In genomic region chr10:11797847-11798633, GRCh38 we compare ENCODE assay signal across 1 cellular context.
TF ChIP-seq lines count a peak whose summit lies in the region.

No MANE protein-coding gene starts in this region.

TF ChIP-seq in H1, 55 proteins besides CTCF, POLR2A, EP300 and RAD21:
- TF ChIP-seq ASH2L (IDR thresholded peaks at IDR 0.05; ENCODE audit: low read length) (no peak), SIN3A (conservative IDR thresholded peaks at IDR 0.05 in 1 of 2, IDR thresholded peaks at IDR 0.05 in 1 of 2; ENCODE audit: low read depth in 1 of 2, low read length in 2 of 2) (no peak)
